In the genomic region with DNA sequence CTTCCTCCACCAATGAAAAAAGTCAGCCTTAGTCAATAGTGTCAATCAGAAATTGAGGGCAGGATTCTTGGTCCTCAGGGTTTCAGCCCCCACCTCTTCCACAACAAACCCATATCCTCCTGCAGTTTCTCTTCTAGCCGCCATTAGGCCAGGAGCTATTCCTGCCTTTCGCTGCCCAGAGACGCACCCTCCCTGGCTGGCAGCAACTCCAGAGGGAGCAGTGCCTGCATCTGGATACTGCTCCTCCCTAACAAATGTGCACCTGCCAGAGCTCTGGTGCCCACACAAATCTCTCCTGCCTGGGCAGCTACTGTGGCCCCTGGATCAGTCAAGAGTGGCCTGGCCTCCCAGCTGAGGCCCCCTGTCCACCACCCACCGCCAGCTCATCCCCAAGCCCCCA, we compare ENCODE assay signal across 8 cellular contexts. TPM values are rescaled to one million over a fixed set of nuclear protein-coding genes. Genes with fewer than 3 reads are reported as not detected.
DNase-seq lines count a peak whose midpoint lies in the region; ATAC-seq, FAIRE-seq and TF ChIP-seq lines count a peak whose summit lies in the region.
"Not testable (repeated sequence)": the region's sequence is repeated elsewhere in the genome, so short reads cannot be mapped to it uniquely, and the experiment has no call there.
"Had no signal": no experiment of that assay in that cellular context is flagged by ENCODE, and none has a peak within 500 bp of the region (broad histone marks: within the 10 kb centered on the region; RNA-seq: fewer than 3 reads in every experiment).

No MANE protein-coding gene starts in this region.

- not testable (repeated sequence) for FAIRE-seq in A549 (lab: Jason Lieb, UNC); small intestine (lab: Jason Lieb, UNC)

- not testable (repeated sequence) for H2BK12ac ChIP-seq in H9 (ENCODE audit: insufficient read length, low read depth, low read length)

- not testable (repeated sequence) for TF ChIP-seq RAD21 in A549 (conservative IDR thresholded peaks at IDR 0.05 in 1 of 2, IDR thresholded peaks at IDR 0.05 in 1 of 2)

- not testable (repeated sequence) for H3K27me3 Mint-ChIP-seq in H9 (ENCODE audit: low read depth); activated T-helper 17 cell treated with anti-CD3 and anti-CD28 coated beads, Interleukin-2, amount 50 U/mL, for 72 hours; neural crest cell (ENCODE audit: low read depth)

- H3K36me3 Mint-ChIP-seq in H9 (ENCODE audit: insufficient read depth in 1 of 3, low read depth in 3 of 3), result peaks cover 6 to 14% (median 13%) of the 10 kb centered on the region in 3 experiments
- peaks cover 16% of the 10 kb centered on the region for H3K36me3 Mint-ChIP-seq in activated T-helper 17 cell treated with anti-CD3 and anti-CD28 coated beads, Interleukin-2, amount 50 U/mL, for 72 hours (ENCODE audit: low read depth)
- not testable (repeated sequence) for H3K36me3 Mint-ChIP-seq in neural crest cell (ENCODE audit: low read depth)

- not testable (repeated sequence) for TF ChIP-seq EP300 in A549 (IDR thresholded peaks at IDR 0.05)

- not testable (repeated sequence) for DNase-seq in A549 (ENCODE audit: low read depth in 1 of 2, low spot score in 1 of 2); H9; Right ventricle myocardium inferior (ENCODE audit: missing footprints); neural crest cell (ENCODE audit: low read depth, low spot score)
- DNase-seq in left ventricle myocardium superior, result peak; percentile 34
- peak; percentile 24 for DNase-seq in small intestine

- not testable (repeated sequence) for H3K36me3 ChIP-seq in small intestine (ENCODE audit: control insufficient read depth in 2 of 2, insufficient read depth in 2 of 2, low read length in 2 of 2)

- CTCF ChIA-PET in A549 (lab: Yijun Ruan, JAX), result interaction anchor here (1.0 to 4.8 kb wide), 6 partner anchors 7 to 176 kb away, joined by 3 to 37 read pairs (median 4); a partner anchor contains a TSS

- not testable (repeated sequence) for H3K18ac ChIP-seq in H9 (ENCODE audit: insufficient read length, low read depth, low read length)

- H3K9ac ChIP-seq in H9 (ENCODE audit: extremely low read depth, insufficient read length, low read length), result not testable (repeated sequence)

- not testable (repeated sequence) for H3K23ac ChIP-seq in H9 (ENCODE audit: insufficient read length, low read depth, low read length)

- H2AFZ ChIP-seq in H9 (ENCODE audit: low read length), result not testable (repeated sequence)

- H4K91ac ChIP-seq in H9 (ENCODE audit: insufficient read length, low read depth, low read length), result not testable (repeated sequence)

- H3K79me2 ChIP-seq in H9 (ENCODE audit: insufficient read depth, low read length), result peaks cover 22% of the 10 kb centered on the region; the same call in 1 of the 2 replicates

- not testable (repeated sequence) for H2AK5ac ChIP-seq in H9 (ENCODE audit: insufficient read length, low read length)

- not testable (repeated sequence) for H3T11ph ChIP-seq in H9 (ENCODE audit: low read length)

- not testable (repeated sequence) for H3K14ac ChIP-seq in H9 (ENCODE audit: insufficient read depth, low read length)

- not testable (repeated sequence) for H4K8ac ChIP-seq in H9 (replicated peaks; ENCODE audit: insufficient read length, low read depth, low read length)

- H3K4me3 Mint-ChIP-seq in H9; activated T-helper 17 cell treated with anti-CD3 and anti-CD28 coated beads, Interleukin-2, amount 50 U/mL, for 72 hours: not testable (repeated sequence)
- H3K4me3 Mint-ChIP-seq in neural crest cell, result peak overlapping the region; percentile 23

- H3K56ac ChIP-seq in H9 (ENCODE audit: insufficient read length, low read depth, low read length), result not testable (repeated sequence)

- intact Hi-C loops in Right ventricle myocardium inferior (cut with DNase I); left ventricle myocardium superior (cut with micrococcal nuclease): not testable (repeated sequence)

- ATAC-seq in A549, result peak; percentile 32 to 48; a peak in 2 of 6 replicates
- not testable (repeated sequence) for ATAC-seq in activated T-helper 17 cell treated with anti-CD3 and anti-CD28 coated beads, Interleukin-2, amount 50 U/mL, for 72 hours (replicated peaks)
- peak; percentile 68 for ATAC-seq in Right ventricle myocardium inferior
- ATAC-seq in left ventricle myocardium superior, result peak; percentile 81

- not testable (repeated sequence) for H2BK5ac ChIP-seq in H9 (ENCODE audit: insufficient read length, low read length)

- H3K4me1 Mint-ChIP-seq in H9, result peaks cover 56 to 69% of the 10 kb centered on the region in 2 experiments
- H3K4me1 Mint-ChIP-seq in activated T-helper 17 cell treated with anti-CD3 and anti-CD28 coated beads, Interleukin-2, amount 50 U/mL, for 72 hours, result peaks cover 31% of the 10 kb centered on the region
- H3K4me1 Mint-ChIP-seq in neural crest cell, result peaks cover 53% of the 10 kb centered on the region

- H3K4me3 ChIP-seq in A549; small intestine (ENCODE audit: low read depth in 1 of 2, low read length in 2 of 2): not testable (repeated sequence)

- peaks cover 13% of the 10 kb centered on the region for H3K79me1 ChIP-seq in H9 (ENCODE audit: insufficient read depth, low read depth, low read length, poor library complexity, severe bottlenecking)

- not testable (repeated sequence) for TF ChIP-seq POLR2A in A549 (IDR thresholded peaks at IDR 0.05; ENCODE audit: low read length)

- H3K4me1 ChIP-seq in A549; H9 (ENCODE audit: insufficient read depth, low read length): not testable (repeated sequence)
- peaks cover 14% of the 10 kb centered on the region in 2 donors for H3K4me1 ChIP-seq in small intestine (ENCODE audit: control insufficient read depth in 2 of 2, insufficient read depth in 1 of 2, low read depth in 1 of 2, low read length in 1 of 2)

- not testable (repeated sequence) for TF ChIP-seq CTCF in A549 (IDR thresholded peaks at IDR 0.05); H9 (conservative IDR thresholded peaks at IDR 0.05); neural crest cell (conservative IDR thresholded peaks at IDR 0.05)

- H3K27ac Mint-ChIP-seq in H9, result peak overlapping the region in 2 of 3 experiments; percentile 37 to 64; a peak in 4 of 7 replicates
- peak overlapping the region; percentile 71 for H3K27ac Mint-ChIP-seq in activated T-helper 17 cell treated with anti-CD3 and anti-CD28 coated beads, Interleukin-2, amount 50 U/mL, for 72 hours
- H3K27ac Mint-ChIP-seq in neural crest cell (ENCODE audit: unreplicated experiment), result not testable (repeated sequence)

- POLR2A ChIA-PET in A549 (lab: Yijun Ruan, JAX), result interaction anchor here (0.8 kb wide), 1 partner anchor 35 kb away, joined by 4 read pairs; no protein-coding TSS in a partner anchor

- not testable (repeated sequence) for H3K4ac ChIP-seq in H9 (ENCODE audit: low read depth, low read length)

- not testable (repeated sequence) for H3K27ac ChIP-seq in A549; H9 (ENCODE audit: insufficient read length, low read depth, low read length); small intestine (ENCODE audit: low read depth in 1 of 2, low read length in 1 of 2)

- H4K20me1 ChIP-seq in H9 (ENCODE audit: control insufficient read depth, insufficient read depth, insufficient read length), result not testable (repeated sequence)

- H4K5ac ChIP-seq in H9 (ENCODE audit: insufficient read length, low read depth, low read length), result not testable (repeated sequence)

- not testable (repeated sequence) for H3K27me3 ChIP-seq in H9 (ENCODE audit: insufficient read depth, low read length); small intestine (ENCODE audit: control insufficient read depth in 2 of 2, insufficient read depth in 2 of 2, low read length in 2 of 2)

- H2BK15ac ChIP-seq in H9 (ENCODE audit: low read depth, low read length), result not testable (repeated sequence)

- 92% methylated on average over 4 of the region's 4 CpGs for WGBS in A549 (ENCODE audit: missing lambda C conversion rate)
- no CpG with 5 or more reads among the region's 4 CpGs for WGBS in H9 (ENCODE audit: extremely low coverage, insufficient read length, low lambda C conversion rate)
- 37 to 65% (median 44%) methylated on average over 3 to 4 of the region's 4 CpGs for WGBS in small intestine, 3 donors

- H3K9me3 ChIP-seq in A549; H9 (ENCODE audit: control insufficient read depth, low read depth, low read length); small intestine (ENCODE audit: control insufficient read depth, low read depth): not testable (repeated sequence)

- H2BK120ac ChIP-seq in H9 (ENCODE audit: low read depth, low read length, poor library complexity, severe bottlenecking), result not testable (repeated sequence)

- H3K23me2 ChIP-seq in H9 (ENCODE audit: insufficient read length, low read depth, low read length, poor library complexity, severe bottlenecking), result not testable (repeated sequence)

- H2BK20ac ChIP-seq in H9 (ENCODE audit: low read depth, low read length, poor library complexity, severe bottlenecking), result not testable (repeated sequence)

- H3K4me2 ChIP-seq in A549; H9 (ENCODE audit: insufficient read depth, insufficient read length, low read length): not testable (repeated sequence)

- not testable (repeated sequence) for H3K9me3 Mint-ChIP-seq in H9; activated T-helper 17 cell treated with anti-CD3 and anti-CD28 coated beads, Interleukin-2, amount 50 U/mL, for 72 hours; neural crest cell

RNA-seq across cellular contexts. Expression of a gene that starts 8.0 kb away (rescaled TPM):
- polyA plus RNA-seq in A549 (2011; rRNA removed), result 21.2 and 21.7 TPM in 2 replicates
- 11.2 and 13.9 TPM in 2 replicates for polyA plus RNA-seq in A549 (2012; cell fraction: cytosol; rRNA removed)
- polyA plus RNA-seq in A549 (2012; cell fraction: nucleus; rRNA removed), result 7.7 and 10.3 TPM in 2 replicates
- 13.9 to 14.4 TPM (median 14.2 TPM) in 3 replicates for polyA plus RNA-seq in A549 (2017; fragmentation: RNase III; extraction: RNeasy Plus Mini Kit Qiagen cat#74134 plus additional on column Dnase treatment)
- polyA minus RNA-seq in A549 (2011; rRNA and poly(A)+ RNA removed), result 22.2 and 25.2 TPM in 2 replicates
- 43.4 and 46.8 TPM in 2 replicates for total RNA-seq in H9 (2021)
- total RNA-seq in activated T-helper 17 cell treated with anti-CD3 and anti-CD28 coated beads, Interleukin-2, amount 50 U/mL, for 72 hours, result 10 to 100 TPM; 22.6 to 30.8 TPM
- 9.6 TPM for total RNA-seq in Right ventricle myocardium inferior
- 8.6 TPM for total RNA-seq in left ventricle myocardium superior
- 50.5 and 56.4 TPM in 2 replicates for total RNA-seq in neural crest cell
- polyA plus RNA-seq in small intestine, result 10 to 100 TPM in 2 of 3 donors, 1 to 10 TPM in 1; 9.6 to 19.9 (median 11.1) TPM

RNA-seq across cellular contexts. Expression of a gene that starts 23.2 kb away (rescaled TPM):
- 47.2 and 70.2 TPM in 2 replicates for polyA plus RNA-seq in A549 (2011; rRNA removed)
- 16.1 and 23.8 TPM in 2 replicates for polyA plus RNA-seq in A549 (2012; cell fraction: cytosol; rRNA removed)
- polyA plus RNA-seq in A549 (2012; cell fraction: nucleus; rRNA removed), result 3.9 and 8.4 TPM in 2 replicates
- 50.9 to 72.8 TPM (median 71.6 TPM) in 3 replicates for polyA plus RNA-seq in A549 (2017; fragmentation: RNase III; extraction: RNeasy Plus Mini Kit Qiagen cat#74134 plus additional on column Dnase treatment)
- 12.3 and 13.6 TPM in 2 replicates for polyA minus RNA-seq in A549 (2011; rRNA and poly(A)+ RNA removed)
- 89.1 and 89.2 TPM in 2 replicates for total RNA-seq in H9 (2021)
- total RNA-seq in activated T-helper 17 cell treated with anti-CD3 and anti-CD28 coated beads, Interleukin-2, amount 50 U/mL, for 72 hours, result 10 to 100 TPM; 35.1 to 52.3 TPM
- 26.6 TPM for total RNA-seq in Right ventricle myocardium inferior
- 24.7 TPM for total RNA-seq in left ventricle myocardium superior
- 99.8 and 103 TPM in 2 replicates for total RNA-seq in neural crest cell
- polyA plus RNA-seq in small intestine, result 100 to 1,000 TPM; 108 to 390 (median 337) TPM

RNA-seq across cellular contexts. Expression of a gene that starts 38.8 kb away (rescaled TPM):
- 0.37 and 0.57 TPM in 2 replicates for polyA plus RNA-seq in A549 (2011; rRNA removed)
- 0.16 and 0.27 TPM in 2 replicates for polyA plus RNA-seq in A549 (2012; cell fraction: cytosol; rRNA removed)
- 0.31 and 0.73 TPM in 2 replicates for polyA plus RNA-seq in A549 (2012; cell fraction: nucleus; rRNA removed)
- 0.38 to 0.74 TPM (median 0.65 TPM) in 3 replicates for polyA plus RNA-seq in A549 (2017; fragmentation: RNase III; extraction: RNeasy Plus Mini Kit Qiagen cat#74134 plus additional on column Dnase treatment)
- polyA minus RNA-seq in A549 (2011; rRNA and poly(A)+ RNA removed), result 0.39 and 0.74 TPM in 2 replicates
- 20.7 and 20.8 TPM in 2 replicates for total RNA-seq in H9 (2021)
- not detected for total RNA-seq in activated T-helper 17 cell treated with anti-CD3 and anti-CD28 coated beads, Interleukin-2, amount 50 U/mL, for 72 hours
- 0.62 TPM for total RNA-seq in Right ventricle myocardium inferior
- total RNA-seq in left ventricle myocardium superior, result 0.27 TPM
- 22.4 and 23.1 TPM in 2 replicates for total RNA-seq in neural crest cell
- polyA plus RNA-seq in small intestine, result 10 to 100 TPM in 1 of 3 donors, 1 to 10 TPM in 2; 2.6 to 10.1 (median 7.3) TPM
- total RNA-seq: G401 had no signal

Comparison
In these comparisons a context has a peak if more than half of its experiments do, and no peak if none do; other contexts are left out.
1. RNA of a gene that starts 38.8 kb away (total RNA-seq): 22.4 to 23.1 TPM in neural crest cell and 20.7 to 20.8 TPM in H9; 0.62 TPM in Right ventricle myocardium inferior (single experiment), 0.27 TPM in left ventricle myocardium superior (single experiment) and not detected in activated T-helper 17 cell treated with anti-CD3 and anti-CD28 coated beads, Interleukin-2, amount 50 U/mL, for 72 hours; every median in the first group is over 10 times any median in the second.